ENCODE assay signal across 18 cellular contexts in genomic region chr1:165905853-165906252, GRCh38.
"Had no signal": no experiment of that assay in that cellular context is flagged by ENCODE, and none has a peak within 500 bp of the region (broad histone marks: within the 10 kb centered on the region; RNA-seq: fewer than 3 reads in every experiment).

No MANE protein-coding gene starts in this region.

- H3K9me3 Mint-ChIP-seq: natural killer cell treated with Interleukin-12 subunit alpha and Interleukin-12 subunit beta and Interleukin-15 and Interleukin-18, amount 100 ng/mL, for 72 hours; neural progenitor cell had no signal

- H3K4me1 Mint-ChIP-seq: neural progenitor cell had no signal

- H3K27me3 Mint-ChIP-seq: natural killer cell treated with Interleukin-12 subunit alpha and Interleukin-12 subunit beta and Interleukin-15 and Interleukin-18, amount 100 ng/mL, for 72 hours had no signal

- H3K27ac Mint-ChIP-seq: natural killer cell treated with Interleukin-12 subunit alpha and Interleukin-12 subunit beta and Interleukin-15 and Interleukin-18, amount 100 ng/mL, for 72 hours; neural progenitor cell had no signal

- DNase-seq: effector memory CD4-positive, alpha-beta T cell; gastrocnemius medialis; heart right ventricle; hypothalamus; left lung; lower lobe of right lung; mesenchymal stem cell; midbrain; nucleus accumbens; ovary; small intestine; stimulated activated CD4-positive, alpha-beta T cell treated with anti-CD3 and anti-CD28 coated beads, Interleukin-12 subunit alpha, Interleukin-12 subunit beta, amount 100 ng/mL, for 4 hours; stimulated activated naive CD8-positive, alpha-beta T cell treated with anti-CD3 and anti-CD28 coated beads, Interleukin-15, Interleukin-2, amounts not matched to agents 100 U/mL and 50 U/mL, for 24 hours; tibial artery; upper lobe of left lung; uterus had no signal

- ATAC-seq: gastrocnemius medialis; heart right ventricle; left lung; lower lobe of right lung; natural killer cell treated with Interleukin-12 subunit alpha and Interleukin-12 subunit beta and Interleukin-15 and Interleukin-18, amount 100 ng/mL, for 72 hours; stimulated activated naive CD8-positive, alpha-beta T cell treated with anti-CD3 and anti-CD28 coated beads, Interleukin-15, Interleukin-2, amounts not matched to agents 100 U/mL and 50 U/mL, for 24 hours had no signal

- H3K4me3 Mint-ChIP-seq: natural killer cell treated with Interleukin-12 subunit alpha and Interleukin-12 subunit beta and Interleukin-15 and Interleukin-18, amount 100 ng/mL, for 72 hours; neural progenitor cell had no signal
